In the genomic region with DNA sequence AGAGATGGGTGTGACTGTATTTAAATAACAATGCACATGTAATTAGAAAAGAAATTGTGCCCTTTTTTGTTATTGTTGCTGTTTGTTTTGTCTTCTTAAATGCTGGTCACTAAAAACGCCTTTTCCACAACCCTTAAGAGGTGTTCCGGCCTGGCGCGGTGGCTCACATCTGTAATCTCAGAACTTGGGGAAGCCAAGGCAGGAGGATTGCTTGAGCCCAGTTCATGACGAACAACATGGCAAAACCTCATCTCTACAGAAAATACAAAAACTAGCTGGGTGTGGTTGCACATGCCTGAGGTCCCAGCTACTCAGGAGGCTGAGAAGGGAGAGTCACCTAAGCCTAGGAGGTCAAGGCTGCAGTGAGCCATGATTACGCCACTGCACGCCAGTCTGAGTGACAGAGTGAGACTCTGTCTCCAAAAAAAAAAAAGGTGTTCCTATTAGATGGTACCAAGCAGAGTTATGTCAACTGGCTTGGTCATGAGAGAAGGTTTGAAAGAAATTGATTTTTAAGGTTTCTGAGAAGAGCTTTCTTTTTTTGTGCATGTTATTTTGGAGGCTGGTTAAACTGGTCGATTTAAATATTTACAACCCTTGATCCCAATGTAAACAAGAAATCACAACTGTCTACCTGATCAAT, we compare ENCODE assay signal across 1 cellular context.
TF ChIP-seq lines count a peak whose summit lies in the region.

No MANE protein-coding gene starts in this region.

TF ChIP-seq in HepG2, 621 proteins besides CTCF, POLR2A, EP300 and RAD21 (continued from another document and continues in another):
- TF ChIP-seq KAT7 (CRISPR knock-in tag; IDR thresholded peaks at IDR 0.05; ENCODE audit: borderline replicate concordance), result no peak; the same call in 1 of the 2 replicates
- peak; percentile 36; the same call in 1 of the 2 replicates for TF ChIP-seq SMAD3 (CRISPR knock-in tag; IDR thresholded peaks at IDR 0.05)
- TF ChIP-seq BCL6 (CRISPR knock-in tag; IDR thresholded peaks at IDR 0.05), result peak; percentile 84
- TF ChIP-seq SAP130 (CRISPR knock-in tag; IDR thresholded peaks at IDR 0.05; ENCODE audit: low read depth), result peak; percentile 86
- TF ChIP-seq, protein P1, sequence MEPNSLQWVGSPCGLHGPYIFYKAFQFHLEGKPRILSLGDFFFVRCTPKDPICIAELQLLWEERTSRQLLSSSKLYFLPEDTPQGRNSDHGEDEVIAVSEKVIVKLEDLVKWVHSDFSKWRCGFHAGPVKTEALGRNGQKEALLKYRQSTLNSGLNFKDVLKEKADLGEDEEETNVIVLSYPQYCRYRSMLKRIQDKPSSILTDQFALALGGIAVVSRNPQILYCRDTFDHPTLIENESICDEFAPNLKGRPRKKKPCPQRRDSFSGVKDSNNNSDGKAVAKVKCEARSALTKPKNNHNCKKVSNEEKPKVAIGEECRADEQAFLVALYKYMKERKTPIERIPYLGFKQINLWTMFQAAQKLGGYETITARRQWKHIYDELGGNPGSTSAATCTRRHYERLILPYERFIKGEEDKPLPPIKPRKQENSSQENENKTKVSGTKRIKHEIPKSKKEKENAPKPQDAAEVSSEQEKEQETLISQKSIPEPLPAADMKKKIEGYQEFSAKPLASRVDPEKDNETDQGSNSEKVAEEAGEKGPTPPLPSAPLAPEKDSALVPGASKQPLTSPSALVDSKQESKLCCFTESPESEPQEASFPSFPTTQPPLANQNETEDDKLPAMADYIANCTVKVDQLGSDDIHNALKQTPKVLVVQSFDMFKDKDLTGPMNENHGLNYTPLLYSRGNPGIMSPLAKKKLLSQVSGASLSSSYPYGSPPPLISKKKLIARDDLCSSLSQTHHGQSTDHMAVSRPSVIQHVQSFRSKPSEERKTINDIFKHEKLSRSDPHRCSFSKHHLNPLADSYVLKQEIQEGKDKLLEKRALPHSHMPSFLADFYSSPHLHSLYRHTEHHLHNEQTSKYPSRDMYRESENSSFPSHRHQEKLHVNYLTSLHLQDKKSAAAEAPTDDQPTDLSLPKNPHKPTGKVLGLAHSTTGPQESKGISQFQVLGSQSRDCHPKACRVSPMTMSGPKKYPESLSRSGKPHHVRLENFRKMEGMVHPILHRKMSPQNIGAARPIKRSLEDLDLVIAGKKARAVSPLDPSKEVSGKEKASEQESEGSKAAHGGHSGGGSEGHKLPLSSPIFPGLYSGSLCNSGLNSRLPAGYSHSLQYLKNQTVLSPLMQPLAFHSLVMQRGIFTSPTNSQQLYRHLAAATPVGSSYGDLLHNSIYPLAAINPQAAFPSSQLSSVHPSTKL (CRISPR knock-in tag; IDR thresholded peaks at IDR 0.05), result peak; percentile 88
- TF ChIP-seq AHR (CRISPR knock-in tag; IDR thresholded peaks at IDR 0.05), result no peak
- no peak for TF ChIP-seq ZNF788 (CRISPR knock-in tag; IDR thresholded peaks at IDR 0.05; ENCODE audit: borderline replicate concordance)
- no peak for TF ChIP-seq ZNF253 (CRISPR knock-in tag; IDR thresholded peaks at IDR 0.05; ENCODE audit: borderline replicate concordance)
- peak; percentile 63; the same call in 1 of the 2 replicates for TF ChIP-seq SOX5 (CRISPR knock-in tag; IDR thresholded peaks at IDR 0.05; ENCODE audit: borderline replicate concordance)
- TF ChIP-seq RFX3 (CRISPR knock-in tag; IDR thresholded peaks at IDR 0.05), result no peak
- no peak for TF ChIP-seq ZSCAN29 (CRISPR knock-in tag; conservative IDR thresholded peaks at IDR 0.05)
- TF ChIP-seq ARID4A (CRISPR knock-in tag; IDR thresholded peaks at IDR 0.05; ENCODE audit: borderline replicate concordance), result peak; percentile 28; the same call in 1 of the 2 replicates
- TF ChIP-seq HOXA3 (CRISPR knock-in tag; IDR thresholded peaks at IDR 0.05), result peak; percentile 57; the same call in 1 of the 2 replicates
- TF ChIP-seq, protein P2, sequence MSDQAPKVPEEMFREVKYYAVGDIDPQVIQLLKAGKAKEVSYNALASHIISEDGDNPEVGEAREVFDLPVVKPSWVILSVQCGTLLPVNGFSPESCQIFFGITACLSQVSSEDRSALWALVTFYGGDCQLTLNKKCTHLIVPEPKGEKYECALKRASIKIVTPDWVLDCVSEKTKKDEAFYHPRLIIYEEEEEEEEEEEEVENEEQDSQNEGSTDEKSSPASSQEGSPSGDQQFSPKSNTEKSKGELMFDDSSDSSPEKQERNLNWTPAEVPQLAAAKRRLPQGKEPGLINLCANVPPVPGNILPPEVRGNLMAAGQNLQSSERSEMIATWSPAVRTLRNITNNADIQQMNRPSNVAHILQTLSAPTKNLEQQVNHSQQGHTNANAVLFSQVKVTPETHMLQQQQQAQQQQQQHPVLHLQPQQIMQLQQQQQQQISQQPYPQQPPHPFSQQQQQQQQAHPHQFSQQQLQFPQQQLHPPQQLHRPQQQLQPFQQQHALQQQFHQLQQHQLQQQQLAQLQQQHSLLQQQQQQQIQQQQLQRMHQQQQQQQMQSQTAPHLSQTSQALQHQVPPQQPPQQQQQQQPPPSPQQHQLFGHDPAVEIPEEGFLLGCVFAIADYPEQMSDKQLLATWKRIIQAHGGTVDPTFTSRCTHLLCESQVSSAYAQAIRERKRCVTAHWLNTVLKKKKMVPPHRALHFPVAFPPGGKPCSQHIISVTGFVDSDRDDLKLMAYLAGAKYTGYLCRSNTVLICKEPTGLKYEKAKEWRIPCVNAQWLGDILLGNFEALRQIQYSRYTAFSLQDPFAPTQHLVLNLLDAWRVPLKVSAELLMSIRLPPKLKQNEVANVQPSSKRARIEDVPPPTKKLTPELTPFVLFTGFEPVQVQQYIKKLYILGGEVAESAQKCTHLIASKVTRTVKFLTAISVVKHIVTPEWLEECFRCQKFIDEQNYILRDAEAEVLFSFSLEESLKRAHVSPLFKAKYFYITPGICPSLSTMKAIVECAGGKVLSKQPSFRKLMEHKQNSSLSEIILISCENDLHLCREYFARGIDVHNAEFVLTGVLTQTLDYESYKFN (CRISPR knock-in tag; conservative IDR thresholded peaks at IDR 0.05), result peak; percentile 37; the same call in 1 of the 2 replicates
- TF ChIP-seq FOXP1 (IDR thresholded peaks at IDR 0.05), result no peak
- peak; percentile 53 for TF ChIP-seq FOXP1 (CRISPR knock-in tag; IDR thresholded peaks at IDR 0.05)
- peak; percentile 52; the same call in 1 of the 2 replicates for TF ChIP-seq NCOR1 (IDR thresholded peaks at IDR 0.05; ENCODE audit: borderline replicate concordance, low read length)
- peak; percentile 96 for TF ChIP-seq ZNF770 (CRISPR knock-in tag; IDR thresholded peaks at IDR 0.05)
- peak; percentile 72 for TF ChIP-seq ZGPAT (CRISPR knock-in tag; IDR thresholded peaks at IDR 0.05)
- TF ChIP-seq TCF12 (IDR thresholded peaks at IDR 0.05), result no peak
- TF ChIP-seq TCF12 (CRISPR knock-in tag; IDR thresholded peaks at IDR 0.05), result no peak
- peak; percentile 76 for TF ChIP-seq ONECUT2 (CRISPR knock-in tag; IDR thresholded peaks at IDR 0.05)
- TF ChIP-seq HMG20A (CRISPR knock-in tag; IDR thresholded peaks at IDR 0.05; ENCODE audit: borderline replicate concordance), result peak; percentile 63; the same call in 1 of the 2 replicates
- no peak for TF ChIP-seq ZFYVE20 (CRISPR knock-in tag; IDR thresholded peaks at IDR 0.05; ENCODE audit: borderline replicate concordance, low read depth)
- 0 out of 2 replicates have a peak, but pooled peaks have one; percentile 16 for TF ChIP-seq RCOR2 (CRISPR knock-in tag; IDR thresholded peaks at IDR 0.05)
- TF ChIP-seq THAP11 (CRISPR knock-in tag; IDR thresholded peaks at IDR 0.05), result peak; percentile 37; the same call in 1 of the 2 replicates
- TF ChIP-seq MATR3 (CRISPR knock-in tag; IDR thresholded peaks at IDR 0.05), result no peak
- TF ChIP-seq GLMP (CRISPR knock-in tag; IDR thresholded peaks at IDR 0.05; ENCODE audit: borderline replicate concordance), result no peak
- TF ChIP-seq, protein P3, sequence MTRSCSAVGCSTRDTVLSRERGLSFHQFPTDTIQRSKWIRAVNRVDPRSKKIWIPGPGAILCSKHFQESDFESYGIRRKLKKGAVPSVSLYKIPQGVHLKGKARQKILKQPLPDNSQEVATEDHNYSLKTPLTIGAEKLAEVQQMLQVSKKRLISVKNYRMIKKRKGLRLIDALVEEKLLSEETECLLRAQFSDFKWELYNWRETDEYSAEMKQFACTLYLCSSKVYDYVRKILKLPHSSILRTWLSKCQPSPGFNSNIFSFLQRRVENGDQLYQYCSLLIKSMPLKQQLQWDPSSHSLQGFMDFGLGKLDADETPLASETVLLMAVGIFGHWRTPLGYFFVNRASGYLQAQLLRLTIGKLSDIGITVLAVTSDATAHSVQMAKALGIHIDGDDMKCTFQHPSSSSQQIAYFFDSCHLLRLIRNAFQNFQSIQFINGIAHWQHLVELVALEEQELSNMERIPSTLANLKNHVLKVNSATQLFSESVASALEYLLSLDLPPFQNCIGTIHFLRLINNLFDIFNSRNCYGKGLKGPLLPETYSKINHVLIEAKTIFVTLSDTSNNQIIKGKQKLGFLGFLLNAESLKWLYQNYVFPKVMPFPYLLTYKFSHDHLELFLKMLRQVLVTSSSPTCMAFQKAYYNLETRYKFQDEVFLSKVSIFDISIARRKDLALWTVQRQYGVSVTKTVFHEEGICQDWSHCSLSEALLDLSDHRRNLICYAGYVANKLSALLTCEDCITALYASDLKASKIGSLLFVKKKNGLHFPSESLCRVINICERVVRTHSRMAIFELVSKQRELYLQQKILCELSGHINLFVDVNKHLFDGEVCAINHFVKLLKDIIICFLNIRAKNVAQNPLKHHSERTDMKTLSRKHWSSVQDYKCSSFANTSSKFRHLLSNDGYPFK (CRISPR knock-in tag; IDR thresholded peaks at IDR 0.05; ENCODE audit: borderline replicate concordance), result no peak
- no peak for TF ChIP-seq ZNF451 (CRISPR knock-in tag; IDR thresholded peaks at IDR 0.05)
- TF ChIP-seq ZNF670 (CRISPR knock-in tag; IDR thresholded peaks at IDR 0.05; ENCODE audit: borderline replicate concordance), result no peak
- no peak for TF ChIP-seq CENPX (CRISPR knock-in tag; IDR thresholded peaks at IDR 0.05)
- TF ChIP-seq, protein P4, sequence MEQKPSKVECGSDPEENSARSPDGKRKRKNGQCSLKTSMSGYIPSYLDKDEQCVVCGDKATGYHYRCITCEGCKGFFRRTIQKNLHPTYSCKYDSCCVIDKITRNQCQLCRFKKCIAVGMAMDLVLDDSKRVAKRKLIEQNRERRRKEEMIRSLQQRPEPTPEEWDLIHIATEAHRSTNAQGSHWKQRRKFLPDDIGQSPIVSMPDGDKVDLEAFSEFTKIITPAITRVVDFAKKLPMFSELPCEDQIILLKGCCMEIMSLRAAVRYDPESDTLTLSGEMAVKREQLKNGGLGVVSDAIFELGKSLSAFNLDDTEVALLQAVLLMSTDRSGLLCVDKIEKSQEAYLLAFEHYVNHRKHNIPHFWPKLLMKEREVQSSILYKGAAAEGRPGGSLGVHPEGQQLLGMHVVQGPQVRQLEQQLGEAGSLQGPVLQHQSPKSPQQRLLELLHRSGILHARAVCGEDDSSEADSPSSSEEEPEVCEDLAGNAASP (CRISPR knock-in tag; IDR thresholded peaks at IDR 0.05; ENCODE audit: borderline replicate concordance), result peak; percentile 94; the same call in 1 of the 2 replicates
- TF ChIP-seq SP140L (CRISPR knock-in tag; IDR thresholded peaks at IDR 0.05; ENCODE audit: borderline replicate concordance), result no peak
